10 cellular contexts compared by ENCODE assay signal in the genomic region with DNA sequence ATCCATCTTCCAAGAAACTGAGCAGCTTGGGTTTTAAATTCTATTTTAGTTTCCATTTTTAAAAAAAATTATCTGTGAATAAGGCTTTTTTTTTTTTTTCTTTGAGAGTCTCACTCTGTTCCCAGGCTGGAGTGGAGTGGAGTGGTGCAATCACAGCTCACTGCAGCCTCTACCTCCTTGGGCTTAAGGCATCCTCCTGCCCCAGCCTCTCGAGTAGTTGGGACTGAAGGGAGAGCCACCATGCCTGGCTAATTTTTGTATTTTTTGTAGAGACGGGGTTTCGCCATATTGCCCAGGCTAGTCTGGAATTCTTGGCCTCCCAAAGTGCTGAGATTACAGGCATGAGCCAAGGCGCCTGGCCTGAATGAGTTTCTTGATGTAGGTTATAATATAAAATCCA. TPM values are rescaled to one million over a fixed set of nuclear protein-coding genes. Genes with fewer than 3 reads are reported as not detected.
DNase-seq lines count a peak whose midpoint lies in the region; ATAC-seq and TF ChIP-seq lines count a peak whose summit lies in the region.
"Had no signal": no experiment of that assay in that cellular context is flagged by ENCODE, and none has a peak within 500 bp of the region (broad histone marks: within the 10 kb centered on the region; RNA-seq: fewer than 3 reads in every experiment).

No MANE protein-coding gene starts in this region.

- ATAC-seq in naive B cell (ENCODE audit: low read depth in 2 of 2) (no peak), HG02938 (IDR thresholded peaks at IDR 0.05; ENCODE audit: unreplicated experiment) (no peak)
- ATAC-seq: gastroesophageal sphincter had no signal

- peaks cover 23 to 55% of the 10 kb centered on the region in 2 donors for H3K36me3 Mint-ChIP-seq in CD4-positive, alpha-beta memory T cell
- peaks cover 8 to 14% of the 10 kb centered on the region in 2 donors for H3K36me3 Mint-ChIP-seq in naive B cell

- CTCF ChIA-PET in CD4-positive, alpha-beta memory T cell (lab: Charles Lee; ENCODE audit: partially characterized antibody), result interaction anchor here (0.7 kb wide), 1 partner anchor 147 kb away, joined by 3 read pairs; no protein-coding TSS in a partner anchor

- intact Hi-C loops in CD4-positive, alpha-beta memory T cell (cut with micrococcal nuclease), result loop anchor here (5.0 kb wide), 1 partner anchor 940 kb away; no protein-coding TSS in a partner anchor

- H3K4me3 ChIP-seq in CD4-positive, alpha-beta memory T cell (ENCODE audit: low read length in 2 of 2), result no peak overlapping the region
- peak overlapping the region; percentile 94 for H3K4me3 ChIP-seq in Jurkat, Clone E6-1 (ENCODE audit: low read length)
- peak overlapping the region; percentile 85 for H3K4me3 ChIP-seq in astrocyte of the cerebellum (ENCODE audit: low read depth, low read length)

- in situ Hi-C loops in astrocyte of the cerebellum (cut with HindIII; ENCODE audit: low sequenced_read_pairs), result no loop called here

- H3K27ac ChIP-seq in CD4-positive, alpha-beta memory T cell (ENCODE audit: low read depth, low read length), result no peak overlapping the region

- no peak for TF ChIP-seq CTCF in astrocyte of the cerebellum (IDR thresholded peaks at IDR 0.05; ENCODE audit: low read depth, low read length, missing control alignments)

- H3K9me3 Mint-ChIP-seq in CD4-positive, alpha-beta memory T cell, result peaks cover 0 to 8% (median 0%) of the 10 kb centered on the region in 8 donors
- H3K9me3 Mint-ChIP-seq in naive B cell, result no peaks in the 10 kb centered on the region

- DNase-seq in CD4-positive, alpha-beta memory T cell, result no peak
- DNase-seq in Jurkat, Clone E6-1 (ENCODE audit: low read depth, low spot score), result no peak
- no peak for DNase-seq in astrocyte of the cerebellum (ENCODE audit: low read depth)
- DNase-seq in naive B cell, result no peak
- no peak for DNase-seq in NCI-H774 (lab: John Stamatoyannopoulos, UW)
- no peak for DNase-seq in iPS-NIHi7 (ENCODE audit: extremely low spot score)
- DNase-seq in activated effector memory CD4-positive, alpha-beta T cell treated with Interleukin-2 at 50 U/mL for 16 hours, result no peak

- POLR2A ChIA-PET in CD4-positive, alpha-beta memory T cell (lab: Charles Lee; ENCODE audit: partially characterized antibody), result interaction anchor here (0.6 to 1.8 kb wide), 6 partner anchors 9 to 1023 kb away, joined by 3 to 17 read pairs (median 4); a partner anchor contains a TSS

- H3K27ac Mint-ChIP-seq in CD4-positive, alpha-beta memory T cell, result peak overlapping the region in 5 of 7 donors; percentile 35 to 100 (median 97)
- peak overlapping the region in 3 of 6 donors; percentile 95 to 99 (median 98) for H3K27ac Mint-ChIP-seq in naive B cell

- peak overlapping the region in 4 of 8 donors; percentile 83 to 100 (median 97) for H3K4me3 Mint-ChIP-seq in CD4-positive, alpha-beta memory T cell
- peak overlapping the region in 7 of 8 donors; percentile 3 to 100 (median 96) for H3K4me3 Mint-ChIP-seq in naive B cell

- peaks cover 37 to 75% (median 57%) of the 10 kb centered on the region in 4 donors for H3K4me1 Mint-ChIP-seq in CD4-positive, alpha-beta memory T cell
- peaks cover 37 to 48% (median 44%) of the 10 kb centered on the region in 3 donors for H3K4me1 Mint-ChIP-seq in naive B cell

- H3K4me1 ChIP-seq in CD4-positive, alpha-beta memory T cell (ENCODE audit: insufficient read depth, low read length), result peaks cover 58% of the 10 kb centered on the region

- no peaks in the 10 kb centered on the region for H3K9me3 ChIP-seq in CD4-positive, alpha-beta memory T cell (ENCODE audit: control insufficient read depth in 1 of 2, low read length in 2 of 2)
- H3K9me3 ChIP-seq: gastroesophageal sphincter, ovary had no signal

- no peaks in the 10 kb centered on the region for H3K27me3 Mint-ChIP-seq in CD4-positive, alpha-beta memory T cell
- no peaks in the 10 kb centered on the region for H3K27me3 Mint-ChIP-seq in naive B cell

- H3K27me3 ChIP-seq in CD4-positive, alpha-beta memory T cell (ENCODE audit: insufficient read depth, low read length), result no peaks in the 10 kb centered on the region
- H3K27me3 ChIP-seq: gastroesophageal sphincter, ovary had no signal

- peaks cover 3% of the 10 kb centered on the region for H3K36me3 ChIP-seq in CD4-positive, alpha-beta memory T cell (ENCODE audit: insufficient read depth, low read length)
- H3K36me3 ChIP-seq: ovary had no signal

RNA-seq across cellular contexts. Expression of a gene that starts 1.4 kb away (rescaled TPM):
- total RNA-seq in CD4-positive, alpha-beta memory T cell, result 10 to 100 TPM; 26.1 TPM
- 10 to 100 TPM; 40.2 to 56.7 TPM for polyA plus RNA-seq in CD4-positive, alpha-beta memory T cell
- polyA plus RNA-seq in Jurkat, Clone E6-1 (2012; ENCODE audit: insufficient read depth, insufficient read length), result 72.5 TPM
- 10 to 100 TPM; 38.3 to 91.0 (median 39.1) TPM for polyA plus RNA-seq in naive B cell (ENCODE audit: low read depth in 6 of 6)

RNA-seq across cellular contexts. Expression of a gene that starts 1.6 kb away (rescaled TPM):
- 100 to 1,000 TPM; 322 to 344 TPM for total RNA-seq in CD4-positive, alpha-beta memory T cell
- polyA plus RNA-seq in CD4-positive, alpha-beta memory T cell, result 100 to 1,000 TPM; 218 to 279 TPM
- 488 TPM for polyA plus RNA-seq in Jurkat, Clone E6-1 (2012; ENCODE audit: insufficient read depth, insufficient read length)
- 100 to 1,000 TPM; 288 to 428 (median 371) TPM for polyA plus RNA-seq in naive B cell (ENCODE audit: low read depth in 6 of 6)

RNA-seq across cellular contexts. Expression of a gene that starts 58.0 kb away (rescaled TPM):
- total RNA-seq in CD4-positive, alpha-beta memory T cell, result 100 to 1,000 TPM; 234 to 247 TPM
- polyA plus RNA-seq in CD4-positive, alpha-beta memory T cell, result 100 to 1,000 TPM; 158 to 268 TPM
- 798 TPM for polyA plus RNA-seq in Jurkat, Clone E6-1 (2012; ENCODE audit: insufficient read depth, insufficient read length)
- polyA plus RNA-seq in naive B cell (ENCODE audit: low read depth in 6 of 6), result 100 to 1,000 TPM; 219 to 328 (median 248) TPM

Comparison
In these comparisons a context has a peak if more than half of its experiments do, and no peak if none do; other contexts are left out.
1. H3K4me3 ChIP-seq: peak in Jurkat, Clone E6-1 (single experiment) and astrocyte of the cerebellum (single experiment); none in CD4-positive, alpha-beta memory T cell (0 of 2).